20 cellular contexts compared by ENCODE assay signal in the genomic region with DNA sequence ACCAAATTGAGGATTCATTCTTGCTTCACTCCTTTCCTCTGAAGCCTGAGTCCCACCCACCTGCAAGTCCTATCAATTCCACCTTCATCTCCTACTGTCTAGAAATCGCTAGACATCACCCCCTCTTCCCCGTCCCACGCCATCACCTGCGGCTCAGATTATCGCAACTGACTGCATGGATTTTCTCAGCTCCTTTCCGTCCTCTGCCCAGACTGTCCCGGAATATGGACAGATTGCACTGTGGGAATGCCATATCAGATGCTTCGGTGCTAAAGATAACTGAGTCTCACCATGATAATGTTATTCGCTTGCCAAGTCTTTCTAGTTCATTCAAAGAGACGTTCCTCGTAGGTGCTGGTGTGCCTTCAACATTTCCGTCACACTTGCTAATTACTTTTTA.
DNase-seq lines count a peak whose midpoint lies in the region; ATAC-seq and TF ChIP-seq lines count a peak whose summit lies in the region.
"Had no signal": no experiment of that assay in that cellular context is flagged by ENCODE, and none has a peak within 500 bp of the region (broad histone marks: within the 10 kb centered on the region; RNA-seq: fewer than 3 reads in every experiment).

No MANE protein-coding gene starts in this region.

- DNase-seq in G401 (ENCODE audit: low spot score) (peak; percentile 66), dorsolateral prefrontal cortex (peak in 6 of 10 donors; percentile 8 to 49 (median 36)), middle frontal gyrus (ENCODE audit: extremely low spot score, low spot score) (peak; percentile 9), SIG-M5 (lab: John Stamatoyannopoulos, UW) (no peak), esophagus squamous epithelium (lab: John Stamatoyannopoulos, UW) (no peak)
- DNase-seq in activated CD4-positive, alpha-beta T cell treated with anti-CD3 and anti-CD28 coated beads, Interleukin-2, amount 50 U/mL, for 4 hours = no peak
- DNase-seq: 8988T; ACHN; AML-193; Calu3; CD4-positive, alpha-beta memory T cell; COR-L47; DMS53; DMS79 treated with DMSO at 0.1 percent for 48 hours; H9; HFFc6 had no signal

- H3K9me3 ChIP-seq in esophagus squamous epithelium = peaks cover 0 to 39% (median 0%) of the 10 kb centered on the region in 3 donors

- TF ChIP-seq CTCF in dorsolateral prefrontal cortex (IDR thresholded peaks at IDR 0.05 in 54 of 56, conservative IDR thresholded peaks at IDR 0.05 in 2 of 56; ENCODE audit: low read depth in 1 of 56, partially characterized antibody in 56 of 56) (no peak), esophagus squamous epithelium (IDR thresholded peaks at IDR 0.05) (no peak)

- 63 to 72% methylated on average over 12 of the region's 12 CpGs for WGBS in esophagus squamous epithelium, 2 donors

- H3K4me3 ChIP-seq in dorsolateral prefrontal cortex = no peak overlapping the region
- H3K4me3 ChIP-seq in esophagus squamous epithelium = no peak overlapping the region
- H3K4me3 ChIP-seq: A549, GM23338 had no signal

- H3K27me3 ChIP-seq in dorsolateral prefrontal cortex = peaks cover 0 to 5% (median 0%) of the 10 kb centered on the region in 45 donors
- no peaks in the 10 kb centered on the region for H3K27me3 ChIP-seq in esophagus squamous epithelium

- no peak for TF ChIP-seq POLR2A in esophagus squamous epithelium (IDR thresholded peaks at IDR 0.05)

- H3K36me3 ChIP-seq in esophagus squamous epithelium = no peaks in the 10 kb centered on the region

- in situ Hi-C loops in G401 (cut with HindIII; ENCODE audit: low sequenced_read_pairs) = no loop called here

- H3K27ac ChIP-seq in dorsolateral prefrontal cortex (no peak overlapping the region), esophagus squamous epithelium (no peak overlapping the region)
- H3K27ac ChIP-seq: A549 had no signal

- ATAC-seq in GM18858 (IDR thresholded peaks at IDR 0.05; ENCODE audit: unreplicated experiment) = no peak
- ATAC-seq: A549, GM23338, HCT116 had no signal

- intact Hi-C loops in dorsolateral prefrontal cortex (cut with DNase I) (loop anchor here in 1 of 2 donors (10.0 kb wide), 1 partner anchor 559 kb away; no protein-coding TSS in a partner anchor), esophagus squamous epithelium (cut with DNase I) (no loop called here)

- H3K4me1 ChIP-seq in esophagus squamous epithelium = no peaks in the 10 kb centered on the region
- H3K4me1 ChIP-seq: A549 had no signal

Comparison
In these comparisons a context has a peak if more than half of its experiments do, and no peak if none do; other contexts are left out.
1. DNase-seq: peak in G401 (single experiment), dorsolateral prefrontal cortex (6 of 10) and middle frontal gyrus (single experiment); none in activated CD4-positive, alpha-beta T cell treated with anti-CD3 and anti-CD28 coated beads, Interleukin-2, amount 50 U/mL, for 4 hours (0 of 2), SIG-M5 (single experiment) and esophagus squamous epithelium (single experiment).